Comparison of ENCODE assay signal across 1 cellular context in genomic region chrX:53717205-53717604, GRCh38.
A peak's percentile ranks its signal among the peaks of the same experiment; 100 is the strongest.
TF ChIP-seq lines count a peak whose summit lies in the region.

No MANE protein-coding gene starts in this region.

TF ChIP-seq in GM12878, 131 proteins besides CTCF, POLR2A, EP300 and RAD21 (continued from another document):
- TF ChIP-seq ZNF592 (IDR thresholded peaks at IDR 0.05) (peak; percentile 27; the same call in 1 of the 2 replicates), ETV6 (conservative IDR thresholded peaks at IDR 0.05 in 1 of 2, IDR thresholded peaks at IDR 0.05 in 1 of 2; ENCODE audit: borderline replicate concordance in 1 of 2, low read depth in 1 of 2) (no peak), EZH2 (IDR thresholded peaks at IDR 0.05; ENCODE audit: borderline replicate concordance, control insufficient read depth, low read depth, low read length) (no peak)
